ENCODE assay signal across 8 cellular contexts in the genomic region with DNA sequence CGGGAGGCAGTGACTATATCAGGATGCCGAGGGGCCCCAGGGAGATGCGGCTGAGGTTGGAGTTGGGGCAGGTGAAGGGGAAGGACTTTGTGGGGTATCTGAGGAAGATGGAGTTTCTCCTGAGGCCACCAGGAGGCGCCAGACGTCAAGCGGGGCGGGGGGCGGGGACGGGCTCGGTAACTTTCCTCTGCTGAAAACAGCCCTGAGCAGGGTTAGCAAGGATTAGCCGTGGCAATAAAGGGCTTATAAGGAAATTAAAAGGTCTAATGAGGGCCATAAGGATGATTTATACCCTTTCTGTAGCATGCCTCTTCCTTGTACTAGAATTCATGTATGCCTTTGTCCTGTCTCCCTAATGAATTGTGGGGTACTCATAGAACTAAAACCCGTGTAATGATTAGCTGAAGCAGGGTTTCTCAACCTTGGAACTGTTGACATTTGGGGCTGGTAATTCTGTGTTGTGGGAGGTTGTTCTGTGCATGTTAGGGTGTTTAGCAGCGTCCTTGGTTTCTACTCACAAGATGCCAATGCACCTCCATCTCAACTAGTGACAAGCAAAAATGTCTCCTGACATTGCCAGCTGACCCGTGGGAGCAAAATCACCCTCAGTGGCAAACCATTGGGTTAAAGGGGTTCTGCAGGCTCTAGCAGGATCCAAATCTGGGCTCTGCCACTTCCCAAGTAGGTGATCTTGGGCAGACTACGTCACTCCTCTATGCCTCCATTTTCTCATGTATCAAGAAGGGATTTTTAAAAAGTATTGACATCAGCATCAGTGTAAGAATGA.
DNase-seq lines count a peak whose midpoint lies in the region; ATAC-seq and TF ChIP-seq lines count a peak whose summit lies in the region.

No MANE protein-coding gene starts in this region.

- H3K4me3 ChIP-seq in endodermal cell (ENCODE audit: low read length) = no peak overlapping the region
- no peak overlapping the region for H3K4me3 ChIP-seq in thyroid gland (replicated peaks in 1 of 3)

- H3K27ac ChIP-seq in endodermal cell (ENCODE audit: low read depth, low read length) (no peak overlapping the region), thyroid gland (peak overlapping the region in 1 of 3 donors; percentile 36)

- H3K36me3 ChIP-seq in endodermal cell (ENCODE audit: control insufficient read depth, insufficient read depth, low read length) = no peaks in the 10 kb centered on the region
- no peaks in the 10 kb centered on the region for H3K36me3 ChIP-seq in thyroid gland

- H3K4me1 ChIP-seq in endodermal cell (ENCODE audit: control insufficient read depth, insufficient read depth, low read length) (peaks cover 7% of the 10 kb centered on the region), thyroid gland (peaks cover 11 to 27% of the 10 kb centered on the region in 2 donors)

- DNase-seq in A172 (ENCODE audit: low spot score) = peak; percentile 19
- DNase-seq in GM13976 (ENCODE audit: low spot score) = peak; percentile 82
- peak; percentile 9 for DNase-seq in NCI-H1092 treated with DMSO at 0.1 percent for 48 hours (lab: John Stamatoyannopoulos, UW)
- peak; percentile 56 for DNase-seq in activated CD8-positive, alpha-beta T cell treated with anti-CD3 and anti-CD28 coated beads for 36 hours
- DNase-seq in endodermal cell = peak; percentile 83
- DNase-seq in nephron progenitor cell = peak; percentile 58
- peak; percentile 27 to 52 for DNase-seq in thyroid gland
- DNase-seq in amniotic stem cell (lab: John Stamatoyannopoulos, UW) = no peak

- intact Hi-C loops in activated CD8-positive, alpha-beta T cell treated with anti-CD3 and anti-CD28 coated beads for 36 hours (cut with micrococcal nuclease) = loop anchor here (1.0 kb wide), 1 partner anchor 252 kb away; no protein-coding TSS in a partner anchor
- intact Hi-C loops in thyroid gland (cut with DNase I) = loop anchor here (2.0 to 5.0 kb wide), 2 partner anchors 252 to 480 kb away; no protein-coding TSS in a partner anchor

- WGBS in endodermal cell (ENCODE audit: insufficient coverage in 1 of 2, insufficient read length in 1 of 2), 2 experiments = 26 to 90% methylated on average over 3 to 14 of the region's 15 CpGs
- WGBS in thyroid gland, 2 donors = 16 to 17% methylated on average over 14 to 15 of the region's 15 CpGs

- peaks cover 3% of the 10 kb centered on the region for H3K27me3 Mint-ChIP-seq in activated CD8-positive, alpha-beta T cell treated with anti-CD3 and anti-CD28 coated beads for 36 hours
- H3K27me3 Mint-ChIP-seq in endodermal cell (ENCODE audit: insufficient read depth) (peaks cover 6% of the 10 kb centered on the region), nephron progenitor cell (ENCODE audit: low read depth, poor library complexity) (peaks cover 3% of the 10 kb centered on the region)

- no peak overlapping the region for H3K4me3 Mint-ChIP-seq in activated CD8-positive, alpha-beta T cell treated with anti-CD3 and anti-CD28 coated beads for 36 hours
- H3K4me3 Mint-ChIP-seq in endodermal cell (no peak overlapping the region), nephron progenitor cell (peak overlapping the region; percentile 18)

- no peak for TF ChIP-seq POLR2A in thyroid gland (IDR thresholded peaks at IDR 0.05)

- TF ChIP-seq CTCF in GM13976 (IDR thresholded peaks at IDR 0.05; ENCODE audit: borderline replicate concordance, control extremely low read depth, extremely low read depth, insufficient read depth, missing control alignments) (peak; percentile 70), endodermal cell (conservative IDR thresholded peaks at IDR 0.05) (peak; percentile 81), nephron progenitor cell (IDR thresholded peaks at IDR 0.05) (peak; percentile 75), thyroid gland (IDR thresholded peaks at IDR 0.05) (peak; percentile 54 to 94 (median 73))
- TF ChIP-seq CTCF in activated CD8-positive, alpha-beta T cell treated with anti-CD3 and anti-CD28 coated beads for 36 hours (IDR thresholded peaks at IDR 0.05) = peak; percentile 74

- H3K36me3 Mint-ChIP-seq in activated CD8-positive, alpha-beta T cell treated with anti-CD3 and anti-CD28 coated beads for 36 hours (ENCODE audit: low read depth) = no peaks in the 10 kb centered on the region
- H3K36me3 Mint-ChIP-seq in endodermal cell (ENCODE audit: low read depth) = no peaks in the 10 kb centered on the region
- no peaks in the 10 kb centered on the region for H3K36me3 Mint-ChIP-seq in nephron progenitor cell (ENCODE audit: low read depth)

- no peak overlapping the region for H3K9ac ChIP-seq in endodermal cell (ENCODE audit: extremely low read depth, low read length, poor library complexity, severe bottlenecking)

- no peaks in the 10 kb centered on the region for H3K27me3 ChIP-seq in endodermal cell (ENCODE audit: control insufficient read depth, insufficient read depth, low read length, poor library complexity, severe bottlenecking)
- no peaks in the 10 kb centered on the region for H3K27me3 ChIP-seq in thyroid gland

- peak; percentile 79 for ATAC-seq in activated CD8-positive, alpha-beta T cell treated with anti-CD3 and anti-CD28 coated beads for 36 hours

- POLR2A ChIA-PET in activated CD8-positive, alpha-beta T cell treated with anti-CD3 and anti-CD28 coated beads for 36 hours (lab: Charles Lee) = interaction anchor here (0.8 kb wide), 1 partner anchor 9 kb away, joined by 4 read pairs; no protein-coding TSS in a partner anchor

- CTCF ChIA-PET in activated CD8-positive, alpha-beta T cell treated with anti-CD3 and anti-CD28 coated beads for 36 hours (lab: Charles Lee) = interaction anchor here (0.7 to 4.7 kb wide), 19 partner anchors 9 to 268 kb away, joined by 3 to 31 read pairs (median 4); no protein-coding TSS in a partner anchor

- H3K27ac Mint-ChIP-seq in activated CD8-positive, alpha-beta T cell treated with anti-CD3 and anti-CD28 coated beads for 36 hours = no peak overlapping the region
- H3K27ac Mint-ChIP-seq in endodermal cell (no peak overlapping the region), nephron progenitor cell (peak overlapping the region; percentile 84)

- H3K9me3 ChIP-seq in endodermal cell (ENCODE audit: control insufficient read depth, low read length) (no peaks in the 10 kb centered on the region), thyroid gland (no peaks in the 10 kb centered on the region)

- no peaks in the 10 kb centered on the region for H3K9me3 Mint-ChIP-seq in activated CD8-positive, alpha-beta T cell treated with anti-CD3 and anti-CD28 coated beads for 36 hours
- H3K9me3 Mint-ChIP-seq in endodermal cell = no peaks in the 10 kb centered on the region
- no peaks in the 10 kb centered on the region for H3K9me3 Mint-ChIP-seq in nephron progenitor cell

- in situ Hi-C loops in GM13976 (cut with MboI; ENCODE audit: low sequenced_read_pairs, unreplicated experiment) = loop anchor here (25.0 kb wide), 1 partner anchor 480 kb away; the partner anchor contains the start of gene NUBP1

- peaks cover 3% of the 10 kb centered on the region for H3K4me1 Mint-ChIP-seq in activated CD8-positive, alpha-beta T cell treated with anti-CD3 and anti-CD28 coated beads for 36 hours (ENCODE audit: low read depth)
- H3K4me1 Mint-ChIP-seq in endodermal cell (peaks cover 13% of the 10 kb centered on the region), nephron progenitor cell (peaks cover 90% of the 10 kb centered on the region)
